ENCODE assay signal across 1 cellular context in genomic region chr3:13574798-13575451, GRCh38.
A peak's percentile ranks its signal among the peaks of the same experiment; 100 is the strongest.
TF ChIP-seq lines count a peak whose summit lies in the region.

No MANE protein-coding gene starts in this region.

TF ChIP-seq in K562, 482 proteins besides CTCF, POLR2A, EP300 and RAD21 (continued from another document and continues in another):
- TF ChIP-seq ZNF609 (CRISPR knock-in tag; IDR thresholded peaks at IDR 0.05; ENCODE audit: borderline replicate concordance), result no peak
- TF ChIP-seq RBM14 (IDR thresholded peaks at IDR 0.05; ENCODE audit: borderline replicate concordance, insufficient read depth, low read depth, low read length), result no peak
- TF ChIP-seq ATF6 (CRISPR knock-in tag; IDR thresholded peaks at IDR 0.05), result no peak
- TF ChIP-seq NRF1 (conservative IDR thresholded peaks at IDR 0.05 in 1 of 2, IDR thresholded peaks at IDR 0.05 in 1 of 2), result peak; percentile 55 to 64
- no peak for TF ChIP-seq CHD7 (IDR thresholded peaks at IDR 0.05; ENCODE audit: low read depth, low read length)
- no peak for TF ChIP-seq TCF7L2 (IDR thresholded peaks at IDR 0.05; ENCODE audit: low read depth, low read length)
- TF ChIP-seq ZNF143 (CRISPR knock-in tag; IDR thresholded peaks at IDR 0.05), result no peak
- TF ChIP-seq SIRT6 (IDR thresholded peaks at IDR 0.05; ENCODE audit: low read depth, low read length), result no peak
- TF ChIP-seq ARID2 (IDR thresholded peaks at IDR 0.05), result no peak
- no peak for TF ChIP-seq PURB (CRISPR knock-in tag; IDR thresholded peaks at IDR 0.05; ENCODE audit: low read depth)
- no peak for TF ChIP-seq CLOCK (CRISPR knock-in tag; IDR thresholded peaks at IDR 0.05; ENCODE audit: borderline replicate concordance)
- peak in 1 of 2 experiments; percentile 75; a peak in 1 of 4 replicates for TF ChIP-seq RCOR1 (IDR thresholded peaks at IDR 0.05; ENCODE audit: borderline replicate concordance in 1 of 2, low read depth in 2 of 2, low read length in 2 of 2)
- TF ChIP-seq CXXC5 (CRISPR knock-in tag; IDR thresholded peaks at IDR 0.05), result no peak
- TF ChIP-seq CBFB (CRISPR knock-in tag; IDR thresholded peaks at IDR 0.05), result no peak
- no peak for TF ChIP-seq CREBBP (IDR thresholded peaks at IDR 0.05; ENCODE audit: low read depth, low read length)
- TF ChIP-seq ESRRA (IDR thresholded peaks at IDR 0.05; ENCODE audit: borderline replicate concordance, low read depth), result no peak
- no peak for TF ChIP-seq CREB5 (CRISPR knock-in tag; IDR thresholded peaks at IDR 0.05)
- TF ChIP-seq SREBF2 (CRISPR knock-in tag; IDR thresholded peaks at IDR 0.05), result no peak
- TF ChIP-seq ZNF140 (CRISPR knock-in tag; IDR thresholded peaks at IDR 0.05), result no peak
- no peak for TF ChIP-seq ETS1 (conservative IDR thresholded peaks at IDR 0.05; ENCODE audit: control insufficient read depth, low read depth, low read length)
- TF ChIP-seq L3MBTL2 (IDR thresholded peaks at IDR 0.05), result peak; percentile 17; the same call in 1 of the 2 replicates
- no peak for TF ChIP-seq THRA (IDR thresholded peaks at IDR 0.05)
- no peak for TF ChIP-seq ZNF324 (CRISPR knock-in tag; IDR thresholded peaks at IDR 0.05)
- no peak for TF ChIP-seq MYC (IDR thresholded peaks at IDR 0.05; ENCODE audit: low read depth, low read length)
- no peak for TF ChIP-seq MYC (CRISPR knock-in tag; IDR thresholded peaks at IDR 0.05; ENCODE audit: borderline replicate concordance, low read depth)
